8 cellular contexts compared by ENCODE assay signal in genomic region chr19:38647368-38647965, GRCh38. TPM values are rescaled to one million over a fixed set of nuclear protein-coding genes. Genes with fewer than 3 reads are reported as not detected.
DNase-seq lines count a peak whose midpoint lies in the region; ATAC-seq and TF ChIP-seq lines count a peak whose summit lies in the region.

ACTN4 (plus strand) TSS chr19:38647649; CDS start chr19:38647746, 97 bp downstream.

- intact Hi-C loops in IMR-90 (cut with micrococcal nuclease) (loop anchor here (5.0 kb wide), 1 partner anchor 285 kb away; the partner anchor contains the start of genes MRPS12 and SARS2), OCI-LY7 (cut with micrococcal nuclease; ENCODE audit: unreplicated experiment) (no loop called here), mucosa of descending colon (cut with DNase I, micrococcal nuclease) (no loop called here)

- peak within 1 kb of the TSS; percentile 74 for H2BK120ac ChIP-seq in IMR-90 (ENCODE audit: low read depth, low read length)

- dilution Hi-C loops in IMR-90 (cut with HindIII; ENCODE audit: low sequenced_read_pairs, unreplicated experiment) = no loop called here

- H3K9me3 ChIP-seq in IMR-90 (ENCODE audit: control insufficient read depth, insufficient read depth, low read length) (no peaks in the 10 kb centered on the region), OCI-LY7 (ENCODE audit: low read length) (no peaks in the 10 kb centered on the region), mucosa of descending colon (no peaks in the 10 kb centered on the region)

- ATAC-seq in GM21528 (IDR thresholded peaks at IDR 0.05; ENCODE audit: low FRiP score, unreplicated experiment) (peak; percentile 81), IMR-90 (ENCODE audit: low read depth) (peak; percentile 87), mucosa of descending colon (peak; percentile 80)

- WGBS in IMR-90 (ENCODE audit: extremely low coverage in 2 of 2, insufficient read length in 1 of 2), 2 experiments = 1% methylated on average over 52 of the region's 77 CpGs; no CpG with 5 or more reads in 1 of the 2 experiments

- DNase-seq in DMS114 treated with DMSO at 0.1 percent for 48 hours (lab: John Stamatoyannopoulos, UW; ENCODE audit: unreplicated experiment) (peak; percentile 95), IMR-90 (peak; percentile 94), OCI-LY7 (ENCODE audit: low spot score) (peak; percentile 97), activated T-cell treated with anti-CD3 and anti-CD28 coated beads for 4 hours (peak; percentile 100), epithelial cell of esophagus (ENCODE audit: low read depth) (peak; percentile 97), mucosa of descending colon (peak; percentile 99 to 100 (median 100))
- DNase-seq in stimulated activated CD8-positive, alpha-beta memory T cell treated with anti-CD3 and anti-CD28 coated beads, Interleukin-4, amount 100 ng/mL, for 1 hour (ENCODE audit: low read depth in 2 of 2, low spot score in 1 of 2) = peak; percentile 99 to 100

- TF ChIP-seq POLR2A in IMR-90 (IDR thresholded peaks at IDR 0.05; ENCODE audit: low read depth, low read length) = peak; percentile 98

- TF ChIP-seq CTCF in IMR-90 (conservative IDR thresholded peaks at IDR 0.05; ENCODE audit: low read depth, low read length) = no peak
- no peak for TF ChIP-seq CTCF in OCI-LY7 (conservative IDR thresholded peaks at IDR 0.05; ENCODE audit: low read length)
- no peak for TF ChIP-seq CTCF in epithelial cell of esophagus (IDR thresholded peaks at IDR 0.05; ENCODE audit: insufficient read depth, low read depth, low read length, missing control alignments)
- TF ChIP-seq CTCF in mucosa of descending colon (IDR thresholded peaks at IDR 0.05) = no peak

- H4K20me1 ChIP-seq in IMR-90 (ENCODE audit: insufficient read depth, low read length) = peaks cover 46% of the 10 kb centered on the region
- peaks cover 20% of the 10 kb centered on the region for H4K20me1 ChIP-seq in OCI-LY7 (ENCODE audit: insufficient read depth, low read length)

- peaks cover 46% of the 10 kb centered on the region for H3K79me2 ChIP-seq in OCI-LY7 (ENCODE audit: insufficient read depth, low read depth, low read length)

- in situ Hi-C loops in IMR-90 (cut with MboI; ENCODE audit: low sequenced_read_pairs) = loop anchor here (25.0 kb wide), 1 partner anchor 410 kb away; no protein-coding TSS in a partner anchor

- peaks cover 21% of the 10 kb centered on the region for H3K4me1 ChIP-seq in IMR-90 (ENCODE audit: control insufficient read depth, insufficient read depth, low read length)
- H3K4me1 ChIP-seq in OCI-LY7 (ENCODE audit: insufficient read depth, low read length, poor library complexity, severe bottlenecking) = peaks cover 18% of the 10 kb centered on the region
- peaks cover 38% of the 10 kb centered on the region for H3K4me1 ChIP-seq in mucosa of descending colon (ENCODE audit: low read depth)

- peak; percentile 16; the same call in 1 of the 2 replicates for TF ChIP-seq RAD21 in IMR-90 (IDR thresholded peaks at IDR 0.05; ENCODE audit: low read length)

- H3K18ac ChIP-seq in IMR-90 (ENCODE audit: low read depth, low read length) = peak within 1 kb of the TSS; percentile 85

- H3K4me2 ChIP-seq in IMR-90 (ENCODE audit: low read depth, low read length) (peak within 1 kb of the TSS; percentile 100), OCI-LY7 (ENCODE audit: low read length) (peak within 1 kb of the TSS; percentile 95)

- H3K27ac ChIP-seq in IMR-90 (ENCODE audit: insufficient read depth, low read length) (peak within 1 kb of the TSS; percentile 91), OCI-LY7 (ENCODE audit: low read depth, low read length, poor library complexity, severe bottlenecking) (peak within 1 kb of the TSS; percentile 35)

- H2AFZ ChIP-seq in IMR-90 (replicated peaks; ENCODE audit: low read length, poor library complexity) (peak within 1 kb of the TSS; percentile 89), OCI-LY7 (ENCODE audit: low read length) (peak within 1 kb of the TSS; percentile 58)

- peak within 1 kb of the TSS; percentile 100 for H3K9ac ChIP-seq in IMR-90 (ENCODE audit: low read depth, low read length)

- H2BK15ac ChIP-seq in IMR-90 (ENCODE audit: low read depth, low read length) = peak within 1 kb of the TSS; percentile 86; the same call in 1 of the 3 replicates

- peak within 1 kb of the TSS; percentile 87 to 91 for H4K8ac ChIP-seq in IMR-90 (ENCODE audit: low read depth in 2 of 2, low read length in 2 of 2)

- H3K36me3 ChIP-seq in IMR-90 (ENCODE audit: control insufficient read depth, insufficient read depth, low read length) (0 out of 2 replicates have a peak, but pooled peaks cover 1% of the 10 kb centered on the region), OCI-LY7 (ENCODE audit: insufficient read depth, low read length) (peaks cover 3% of the 10 kb centered on the region; the same call in 1 of the 2 replicates), mucosa of descending colon (ENCODE audit: low read depth) (no peaks in the 10 kb centered on the region)

- peak within 1 kb of the TSS; percentile 99 for H2AK9ac ChIP-seq in IMR-90 (replicated peaks; ENCODE audit: low read depth, low read length, poor library complexity)

- H3K4me3 ChIP-seq in IMR-90 (ENCODE audit: insufficient read depth, low read depth, low read length) = peak within 1 kb of the TSS; percentile 80
- peak within 1 kb of the TSS; percentile 99 for H3K4me3 ChIP-seq in OCI-LY7 (ENCODE audit: low read depth, low read length, poor library complexity, severe bottlenecking)
- peak within 1 kb of the TSS; percentile 100 for H3K4me3 ChIP-seq in epithelial cell of esophagus (ENCODE audit: low read length)
- H3K4me3 ChIP-seq in mucosa of descending colon = peak within 1 kb of the TSS; percentile 98

- H3K4ac ChIP-seq in IMR-90 (ENCODE audit: low read depth, low read length) = peak within 1 kb of the TSS; percentile 83

- peak within 1 kb of the TSS; percentile 97 for H3K23ac ChIP-seq in IMR-90 (ENCODE audit: low read depth, low read length)

- H3K56ac ChIP-seq in IMR-90 (ENCODE audit: extremely low read depth, insufficient read depth, low read length) = peak within 1 kb of the TSS; percentile 97

- no peaks in the 10 kb centered on the region for H3K27me3 ChIP-seq in IMR-90 (ENCODE audit: control insufficient read depth, insufficient read depth, low read length)

- H2AK5ac ChIP-seq in IMR-90 (ENCODE audit: low read depth, low read length) = peak within 1 kb of the TSS; percentile 97

- CTCF ChIA-PET in IMR-90 (lab: Yijun Ruan, JAX) (interaction anchor here (0.6 to 1.2 kb wide), 2 partner anchors 13 to 160 kb away, joined by 4 to 5 read pairs; no protein-coding TSS in a partner anchor), OCI-LY7 (lab: Charles Lee; ENCODE audit: unreplicated experiment) (interaction anchor here (0.6 to 1.2 kb wide), 4 partner anchors 9 to 222 kb away, joined by 3 read pairs; no protein-coding TSS in a partner anchor)

- 0 out of 2 replicates have a peak within 1 kb of the TSS, but pooled peaks have one; percentile 9 for H2BK20ac ChIP-seq in IMR-90 (ENCODE audit: low read depth, low read length)

- peaks cover 13% of the 10 kb centered on the region for H3K9me1 ChIP-seq in IMR-90 (ENCODE audit: insufficient read depth, low read length)

- H4K91ac ChIP-seq in IMR-90 (ENCODE audit: insufficient read depth, low read depth, low read length) = peak within 1 kb of the TSS; percentile 71

- H3K9me2 ChIP-seq in OCI-LY7 (ENCODE audit: insufficient read depth, low read length) = no peaks in the 10 kb centered on the region

- no TSS peak for BruUV-seq in IMR-90 (replicated peaks; lab: Mats Ljungman, UMichigan)
- no TSS peak for BruUV-seq in OCI-LY7 (replicated peaks; lab: Mats Ljungman, UMichigan)

- POLR2A ChIA-PET in IMR-90 (lab: Charles Lee; ENCODE audit: unreplicated experiment) = interaction anchor here (1.0 kb wide), 2 partner anchors 65 to 202 kb away, joined by 3 to 4 read pairs; no protein-coding TSS in a partner anchor
- POLR2A ChIA-PET in OCI-LY7 (lab: Charles Lee) = interaction anchor here (0.6 to 1.5 kb wide), 8 partner anchors 10 to 395 kb away, joined by 3 to 13 read pairs (median 4); partner anchors contain the start of genes EIF3K and MAP4K1

- peak within 1 kb of the TSS; percentile 93 for H2BK5ac ChIP-seq in IMR-90 (ENCODE audit: low read depth, low read length, poor library complexity, severe bottlenecking)

- H3K79me1 ChIP-seq in IMR-90 (ENCODE audit: low read depth in 1 of 2, low read length in 2 of 2) = peaks cover 0 to 15% of the 10 kb centered on the region in 2 experiments; a peak in 2 of 4 replicates

- H3K14ac ChIP-seq in IMR-90 (replicated peaks; ENCODE audit: low read depth, low read length) = peak within 1 kb of the TSS; percentile 93

- H4K5ac ChIP-seq in IMR-90 (ENCODE audit: low read depth, low read length) = peak within 1 kb of the TSS; percentile 62

TF ChIP-seq in IMR-90, 13 proteins besides CTCF, POLR2A, EP300 and RAD21 (continues in another document):
- no peak for TF ChIP-seq CEBPB (IDR thresholded peaks at IDR 0.05; ENCODE audit: low read depth, low read length)
- no peak for TF ChIP-seq RCOR1 (IDR thresholded peaks at IDR 0.05; ENCODE audit: insufficient replicate concordance, low read length)
- TF ChIP-seq NFE2L2 (IDR thresholded peaks at IDR 0.05; ENCODE audit: low read depth, low read length) = no peak
- peak; percentile 51; the same call in 1 of the 2 replicates for TF ChIP-seq FOS (IDR thresholded peaks at IDR 0.05; ENCODE audit: low read depth, low read length)
- peak; percentile 27; the same call in 1 of the 2 replicates for TF ChIP-seq CHD1 (IDR thresholded peaks at IDR 0.05; ENCODE audit: low read depth, low read length)
- peak; percentile 11; the same call in 1 of the 2 replicates for TF ChIP-seq SMC3 (IDR thresholded peaks at IDR 0.05; ENCODE audit: low read depth, low read length)
- TF ChIP-seq MXI1 (IDR thresholded peaks at IDR 0.05; ENCODE audit: borderline replicate concordance, low read depth, low read length) = peak; percentile 93
- no peak for TF ChIP-seq RFX5 (IDR thresholded peaks at IDR 0.05; ENCODE audit: low read depth, low read length)
- no peak for TF ChIP-seq USF2 (IDR thresholded peaks at IDR 0.05; ENCODE audit: low read depth, low read length)
- peak; percentile 91 for TF ChIP-seq MAZ (IDR thresholded peaks at IDR 0.05; ENCODE audit: borderline replicate concordance, low read depth, low read length)

RNA-seq across cellular contexts. Expression of gene ACTN4, which starts in this region (rescaled TPM):
- 614 and 659 TPM in 2 replicates for total RNA-seq in IMR-90 (2012; rRNA removed)
- 497 and 541 TPM in 2 replicates for polyA plus RNA-seq in IMR-90 (2012; rRNA removed)
- 291 and 549 TPM in 2 replicates for polyA plus RNA-seq in IMR-90 (2012; cell fraction: cytosol; rRNA removed)
- polyA plus RNA-seq in IMR-90 (2012; cell fraction: nucleus; rRNA removed; ENCODE audit: low replicate concordance) = 608 and 1,383 TPM in 2 replicates
- total RNA-seq in OCI-LY7 (2014; rRNA removed; shearing (Covaris generic)) = 86.8 and 96.9 TPM in 2 replicates
- 147 and 178 TPM in 2 replicates for total RNA-seq in OCI-LY7 (2022)
- 1,000 to 10,000 TPM in 2 of 3 donors, 100 to 1,000 TPM in 1; 566 to 1,080 (median 1,014) TPM for total RNA-seq in mucosa of descending colon

Comparison
In these comparisons a context has a peak if more than half of its experiments do, and no peak if none do; other contexts are left out.
1. Peak in every context shown above with its lines: DNase-seq, ATAC-seq, H3K4me3 ChIP-seq and H3K27ac ChIP-seq.